16 cellular contexts compared by ENCODE assay signal in genomic region chr16:49776085-49776501, GRCh38.
A peak's percentile ranks its signal among the peaks of the same experiment; 100 is the strongest.
DNase-seq lines count a peak whose midpoint lies in the region; ATAC-seq and TF ChIP-seq lines count a peak whose summit lies in the region.
"Had no signal": no experiment of that assay in that cellular context is flagged by ENCODE, and none has a peak within 500 bp of the region (broad histone marks: within the 10 kb centered on the region; RNA-seq: fewer than 3 reads in every experiment).

No MANE protein-coding gene starts in this region.

- DNase-seq in endothelial cell (ENCODE audit: low spot score) (peak; percentile 86), right lobe of liver (peak in 1 of 3 donors; percentile 22), sciatic nerve (ENCODE audit: low spot score) (no peak), NCI-H128 (lab: John Stamatoyannopoulos, UW; ENCODE audit: unreplicated experiment) (no peak)
- no peak for DNase-seq in stimulated activated effector memory CD8-positive, alpha-beta T cell treated with anti-CD3 and anti-CD28 coated beads, Interleukin-12 subunit alpha, Interleukin-12 subunit beta, amount 100 ng/mL, for 72 hours (ENCODE audit: low spot score in 2 of 2)
- DNase-seq: activated CD8-positive, alpha-beta memory T cell treated with anti-CD3 and anti-CD28 coated beads, Interleukin-2, amount 50 U/mL, for 4 hours; KBM-7; NCI-H1694 treated with DMSO at 0.1 percent for 48 hours; SHP77; stimulated activated naive CD8-positive, alpha-beta T cell treated with anti-CD3 and anti-CD28 coated beads, Interleukin-15, Interleukin-2, amounts not matched to agents 100 U/mL and 50 U/mL, for 24 hours had no signal

- TF ChIP-seq CTCF in endothelial cell (IDR thresholded peaks at IDR 0.05; ENCODE audit: unreplicated experiment) = no peak
- no peak for TF ChIP-seq CTCF in right lobe of liver (IDR thresholded peaks at IDR 0.05)

- ATAC-seq in right lobe of liver (peak; percentile 49 to 57 (median 54)), sciatic nerve (peak; percentile 72), GM21390 (IDR thresholded peaks at IDR 0.05; ENCODE audit: unreplicated experiment) (no peak), HG03135 (IDR thresholded peaks at IDR 0.05; ENCODE audit: unreplicated experiment) (no peak)
- ATAC-seq in stimulated activated effector memory CD8-positive, alpha-beta T cell treated with anti-CD3 and anti-CD28 coated beads, Interleukin-12 subunit alpha, Interleukin-12 subunit beta, amount 100 ng/mL, for 72 hours = no peak
- ATAC-seq: stimulated activated naive CD8-positive, alpha-beta T cell treated with anti-CD3 and anti-CD28 coated beads, Interleukin-15, Interleukin-2, amounts not matched to agents 100 U/mL and 50 U/mL, for 24 hours had no signal

- H3K4me3 Mint-ChIP-seq in endothelial cell (ENCODE audit: unreplicated experiment) = peak overlapping the region; percentile 56
- H3K4me3 Mint-ChIP-seq in stimulated activated effector memory CD8-positive, alpha-beta T cell treated with anti-CD3 and anti-CD28 coated beads, Interleukin-12 subunit alpha, Interleukin-12 subunit beta, amount 100 ng/mL, for 72 hours = no peak overlapping the region
- H3K4me3 Mint-ChIP-seq: activated naive CD8-positive, alpha-beta T cell; memory B cell had no signal

- H3K36me3 ChIP-seq in HUES64 (ENCODE audit: insufficient read depth, low read length) (no peaks in the 10 kb centered on the region), right lobe of liver (no peaks in the 10 kb centered on the region)

- peak overlapping the region; percentile 43 for H3K9ac ChIP-seq in HUES64 (ENCODE audit: low read depth, low read length)

- H3K4me1 Mint-ChIP-seq in endothelial cell (ENCODE audit: unreplicated experiment) = peaks cover 56% of the 10 kb centered on the region
- H3K4me1 Mint-ChIP-seq in stimulated activated effector memory CD8-positive, alpha-beta T cell treated with anti-CD3 and anti-CD28 coated beads, Interleukin-12 subunit alpha, Interleukin-12 subunit beta, amount 100 ng/mL, for 72 hours = no peaks in the 10 kb centered on the region
- H3K4me1 Mint-ChIP-seq: memory B cell had no signal

- peak overlapping the region; percentile 93 for H3K27ac Mint-ChIP-seq in endothelial cell (ENCODE audit: unreplicated experiment)
- H3K27ac Mint-ChIP-seq in stimulated activated effector memory CD8-positive, alpha-beta T cell treated with anti-CD3 and anti-CD28 coated beads, Interleukin-12 subunit alpha, Interleukin-12 subunit beta, amount 100 ng/mL, for 72 hours = no peak overlapping the region
- H3K27ac Mint-ChIP-seq: activated naive CD8-positive, alpha-beta T cell; memory B cell had no signal

- no peaks in the 10 kb centered on the region for H3K9me3 Mint-ChIP-seq in endothelial cell (ENCODE audit: unreplicated experiment)
- H3K9me3 Mint-ChIP-seq in stimulated activated effector memory CD8-positive, alpha-beta T cell treated with anti-CD3 and anti-CD28 coated beads, Interleukin-12 subunit alpha, Interleukin-12 subunit beta, amount 100 ng/mL, for 72 hours = no peaks in the 10 kb centered on the region
- H3K9me3 Mint-ChIP-seq: memory B cell had no signal

- intact Hi-C loops in right lobe of liver (cut with DNase I) = no loop called here
- intact Hi-C loops in sciatic nerve (cut with DNase I) = no loop called here

- peak overlapping the region; percentile 82 for H3K27ac ChIP-seq in HUES64 (ENCODE audit: low read depth, low read length)
- no peak overlapping the region for H3K27ac ChIP-seq in right lobe of liver
- H3K27ac ChIP-seq: VCaP had no signal

- TF ChIP-seq POLR2A in right lobe of liver (IDR thresholded peaks at IDR 0.05) = no peak

- no peak overlapping the region for H3K4me3 ChIP-seq in HUES64 (ENCODE audit: low read length)
- H3K4me3 ChIP-seq in right lobe of liver = no peak overlapping the region

- WGBS in HUES64 = 18% methylated on average over 15 of the region's 15 CpGs
- WGBS in right lobe of liver (ENCODE audit: insufficient coverage, low coverage, low lambda C conversion rate, missing lambda C conversion rate) = 65% methylated on average over 3 of the region's 15 CpGs

- peaks cover 12% of the 10 kb centered on the region for H3K36me3 Mint-ChIP-seq in endothelial cell (ENCODE audit: low read depth, unreplicated experiment)
- no peaks in the 10 kb centered on the region for H3K36me3 Mint-ChIP-seq in stimulated activated effector memory CD8-positive, alpha-beta T cell treated with anti-CD3 and anti-CD28 coated beads, Interleukin-12 subunit alpha, Interleukin-12 subunit beta, amount 100 ng/mL, for 72 hours
- H3K36me3 Mint-ChIP-seq: activated naive CD8-positive, alpha-beta T cell; memory B cell had no signal

- H3K9me3 ChIP-seq in HUES64 (ENCODE audit: insufficient read depth, low read depth, low read length) (no peaks in the 10 kb centered on the region), right lobe of liver (no peaks in the 10 kb centered on the region)

- H3K4me1 ChIP-seq in HUES64 (ENCODE audit: insufficient read depth, low read length) (peaks cover 27% of the 10 kb centered on the region), right lobe of liver (no peaks in the 10 kb centered on the region)

- H3K27me3 ChIP-seq in HUES64 (ENCODE audit: insufficient read depth, low read length) = no peaks in the 10 kb centered on the region
- H3K27me3 ChIP-seq in right lobe of liver = no peaks in the 10 kb centered on the region

- peaks cover 14% of the 10 kb centered on the region for H3K27me3 Mint-ChIP-seq in endothelial cell (ENCODE audit: unreplicated experiment)
- H3K27me3 Mint-ChIP-seq: activated naive CD8-positive, alpha-beta T cell had no signal

Comparison
In these comparisons a context has a peak if more than half of its experiments do, and no peak if none do; other contexts are left out.
1. ATAC-seq: peak in right lobe of liver (4 of 4) and sciatic nerve (single experiment); none in stimulated activated effector memory CD8-positive, alpha-beta T cell treated with anti-CD3 and anti-CD28 coated beads, Interleukin-12 subunit alpha, Interleukin-12 subunit beta, amount 100 ng/mL, for 72 hours (single experiment), GM21390 (single experiment) and HG03135 (single experiment).